21 cellular contexts compared by ENCODE assay signal in genomic region chr19:55333870-55334269, GRCh38. TPM values are rescaled to one million over a fixed set of nuclear protein-coding genes. Genes with fewer than 3 reads are reported as not detected.
DNase-seq lines count a peak whose midpoint lies in the region; TF ChIP-seq lines count a peak whose summit lies in the region.
"Had no signal": no experiment of that assay in that cellular context is flagged by ENCODE, and none has a peak within 500 bp of the region (broad histone marks: within the 10 kb centered on the region; RNA-seq: fewer than 3 reads in every experiment).

No MANE protein-coding gene starts in this region.

- intact Hi-C loops in vagina (cut with DNase I): no loop called here

- H3K4me3 ChIP-seq in epithelial cell of proximal tubule (ENCODE audit: low read depth, low read length): no peak overlapping the region
- H3K4me3 ChIP-seq in vagina: no peak overlapping the region

- no peaks in the 10 kb centered on the region for H3K9me3 ChIP-seq in vagina
- H3K9me3 ChIP-seq: BE2C had no signal

- H3K36me3 ChIP-seq in vagina: no peaks in the 10 kb centered on the region
- H3K36me3 ChIP-seq: BE2C had no signal

- DNase-seq in HuH-7 (ENCODE audit: low spot score) (peak; percentile 71), epithelial cell of proximal tubule (ENCODE audit: low read depth) (peak; percentile 33), renal cortical epithelial cell (ENCODE audit: low read depth) (peak; percentile 51), vagina (ENCODE audit: extremely low spot score in 2 of 2) (no peak), DMS 273 (lab: John Stamatoyannopoulos, UW; ENCODE audit: unreplicated experiment) (no peak), epidermal melanocyte (ENCODE audit: insufficient read length, low spot score) (no peak)
- DNase-seq: activated CD4-positive, CD25-positive, alpha-beta regulatory T cell; activated CD8-positive, alpha-beta memory T cell treated with anti-CD3 and anti-CD28 coated beads for 24 hours; BE2C; DMS 273 treated with DMSO at 0.1 percent for 48 hours; Karpas-422; NCI-H226 had no signal

- H3K4me1 ChIP-seq in vagina: peaks cover 9% of the 10 kb centered on the region
- H3K4me1 ChIP-seq: BE2C had no signal

- TF ChIP-seq CTCF in epithelial cell of proximal tubule (conservative IDR thresholded peaks at IDR 0.05; ENCODE audit: low read depth, low read length) (no peak), vagina (IDR thresholded peaks at IDR 0.05) (no peak)

- TF ChIP-seq POLR2A in vagina (IDR thresholded peaks at IDR 0.05): no peak

- H3K27ac ChIP-seq in vagina: no peak overlapping the region

- no peaks in the 10 kb centered on the region for H3K27me3 ChIP-seq in vagina
- H3K27me3 ChIP-seq: BE2C had no signal

RNA-seq across cellular contexts. Expression of gene KMT5C, which starts 5.8 kb away (rescaled TPM):
- total RNA-seq in epithelial cell of proximal tubule: 5.1 and 18.5 TPM in 2 replicates
- 4.9 and 10.4 TPM in 2 replicates for total RNA-seq in renal cortical epithelial cell
- total RNA-seq in vagina: 19.2 TPM

RNA-seq across cellular contexts. Expression of gene TMEM150B, which starts 8.7 kb away (rescaled TPM):
- total RNA-seq in epithelial cell of proximal tubule (not detected in 2 replicates), renal cortical epithelial cell (not detected in 2 replicates), vagina (not detected)
- total RNA-seq: activated T-helper 1 cell treated with anti-CD3 and anti-CD28 coated beads, Interleukin-12 subunit alpha, Interleukin-12 subunit beta, Interleukin-2, Interleukin-4 antibody, amounts not matched to agents 30 ng/mL and 10 ng/mL and 1 ng/mL, durations not matched to agents 14 hours and 24 hours and 36 hours; bronchial epithelial cell; fibroblast of lung; H4; kidney epithelial cell; osteocyte had no signal

RNA-seq across cellular contexts. Expression of gene COX6B2, which starts 20.6 kb away (rescaled TPM):
- total RNA-seq in epithelial cell of proximal tubule: 0.23 TPM in 1 of 2 replicates, not detected in the other
- total RNA-seq in renal cortical epithelial cell: 0.25 TPM in 1 of 2 replicates, not detected in the other
- total RNA-seq in vagina: 5.2 TPM
- total RNA-seq: mononuclear cell, osteocyte, skeletal muscle tissue had no signal

RNA-seq across cellular contexts. Expression of gene GARIN5B, which starts 29.2 kb away (rescaled TPM):
- total RNA-seq in epithelial cell of proximal tubule (not detected in 2 replicates), renal cortical epithelial cell (not detected in 2 replicates), vagina (not detected)
- total RNA-seq: bronchial epithelial cell; fibroblast of lung; H4; kidney epithelial cell; mononuclear cell; osteocyte; skeletal muscle tissue; T-helper 1 cell treated with Interleukin-12 subunit alpha and Interleukin-12 subunit beta and Interleukin-4 antibody, amounts not matched to agents 30 ng/mL and 1 ng/mL, for 36 hours had no signal

RNA-seq across cellular contexts. Expression of gene IL11, which starts 36.4 kb away (rescaled TPM):
- total RNA-seq in epithelial cell of proximal tubule (31.0 and 42.8 TPM in 2 replicates), renal cortical epithelial cell (3.7 and 38.4 TPM in 2 replicates), vagina (not detected)
- total RNA-seq: activated T-helper 1 cell treated with anti-CD3 and anti-CD28 coated beads, Interleukin-12 subunit alpha, Interleukin-12 subunit beta, Interleukin-2, Interleukin-4 antibody, amounts not matched to agents 30 ng/mL and 10 ng/mL and 1 ng/mL, durations not matched to agents 14 hours and 24 hours and 36 hours; skeletal muscle tissue had no signal

Comparison
In these comparisons a context has a peak if more than half of its experiments do, and no peak if none do; other contexts are left out.
1. DNase-seq: peak in HuH-7 (single experiment), epithelial cell of proximal tubule (single experiment) and renal cortical epithelial cell (single experiment); none in vagina (0 of 2), DMS 273 (single experiment) and epidermal melanocyte (single experiment).